10 cellular contexts compared by ENCODE assay signal in genomic region chr6:145809211-145809610, GRCh38. TPM values are rescaled to one million over a fixed set of nuclear protein-coding genes. Genes with fewer than 3 reads are reported as not detected.
DNase-seq lines count a peak whose midpoint lies in the region; ATAC-seq and FAIRE-seq lines count a peak whose summit lies in the region.
"Had no signal": no experiment of that assay in that cellular context is flagged by ENCODE, and none has a peak within 500 bp of the region (broad histone marks: within the 10 kb centered on the region; RNA-seq: fewer than 3 reads in every experiment).

No MANE protein-coding gene starts in this region.

- no peak overlapping the region for H3K9ac ChIP-seq in muscle layer of colon (ENCODE audit: low read length)

- peaks cover 26% of the 10 kb centered on the region for H3K4me1 ChIP-seq in muscle layer of colon (ENCODE audit: insufficient read depth, low read length)

- H3K27ac ChIP-seq in muscle layer of colon (ENCODE audit: low read depth, low read length): peak overlapping the region; percentile 16
- H3K27ac ChIP-seq: ascending aorta had no signal

- peak overlapping the region in 1 of 2 donors; percentile 20 for H3K4me3 ChIP-seq in muscle layer of colon (ENCODE audit: low read depth in 1 of 2, low read length in 2 of 2)
- H3K4me3 ChIP-seq: ascending aorta had no signal

- H3K27me3 ChIP-seq in muscle layer of colon (ENCODE audit: control insufficient read depth in 1 of 2, insufficient read depth in 2 of 2, low read length in 2 of 2): no peaks in the 10 kb centered on the region
- H3K27me3 ChIP-seq: ascending aorta had no signal

- DNase-seq in Right ventricle myocardium superior (no peak), HTR-8/SVneo (ENCODE audit: insufficient read length, low spot score) (no peak), AML-193 (lab: John Stamatoyannopoulos, UW) (no peak), DMS53 (lab: John Stamatoyannopoulos, UW) (no peak)
- DNase-seq: NCI-H526 treated with DMSO at 0.1 percent for 48 hours had no signal

- no peak for FAIRE-seq in HTR-8/SVneo (lab: Jason Lieb, UNC)

- H3K36me3 ChIP-seq in muscle layer of colon (ENCODE audit: insufficient read depth, low read length): peaks cover 19% of the 10 kb centered on the region

- ATAC-seq in GM18511 (IDR thresholded peaks at IDR 0.05; ENCODE audit: unreplicated experiment): peak; percentile 75
- ATAC-seq in GM21576 (IDR thresholded peaks at IDR 0.05; ENCODE audit: unreplicated experiment): peak; percentile 90
- peak; percentile 82 for ATAC-seq in HG03342 (IDR thresholded peaks at IDR 0.05; ENCODE audit: unreplicated experiment)
- ATAC-seq in Right ventricle myocardium superior (ENCODE audit: poor library complexity): no peak

- no peaks in the 10 kb centered on the region for H3K9me3 ChIP-seq in muscle layer of colon (ENCODE audit: low read length)
- H3K9me3 ChIP-seq: ascending aorta had no signal

- intact Hi-C loops in Right ventricle myocardium superior (cut with DNase I): no loop called here

RNA-seq across cellular contexts. Expression of gene FBXO30, which starts 5.4 kb away (rescaled TPM):
- 12.8 TPM for total RNA-seq in Right ventricle myocardium superior
